In genomic region chr2:201779996-201780673, GRCh38 we compare ENCODE assay signal across 9 cellular contexts. TPM values are rescaled to one million over a fixed set of nuclear protein-coding genes. Genes with fewer than 3 reads are reported as not detected.
A peak's percentile ranks its signal among the peaks of the same experiment; 100 is the strongest.
DNase-seq lines count a peak whose midpoint lies in the region; ATAC-seq and TF ChIP-seq lines count a peak whose summit lies in the region.
"Had no signal": no experiment of that assay in that cellular context is flagged by ENCODE, and none has a peak within 500 bp of the region (broad histone marks: within the 10 kb centered on the region; RNA-seq: fewer than 3 reads in every experiment).

No MANE protein-coding gene starts in this region.

- peak overlapping the region; percentile 96 for H3K27ac Mint-ChIP-seq in GM23338

- WGBS in lung, 2 donors, result 2 to 3% methylated on average over 21 of the region's 21 CpGs
- WGBS in tibial nerve, 2 donors, result 1 to 2% methylated on average over 20 to 21 of the region's 21 CpGs

- peak overlapping the region; percentile 95 for H3K4me2 ChIP-seq in GM23338
- peak overlapping the region; percentile 95 for H3K4me2 ChIP-seq in OCI-LY1 (ENCODE audit: low read length)

- H3K27me3 ChIP-seq in GM23338 (ENCODE audit: insufficient read depth), result no peaks in the 10 kb centered on the region
- no peaks in the 10 kb centered on the region for H3K27me3 ChIP-seq in OCI-LY1 (ENCODE audit: insufficient read depth, low read length)
- H3K27me3 ChIP-seq in colonic mucosa, result no peaks in the 10 kb centered on the region
- no peaks in the 10 kb centered on the region for H3K27me3 ChIP-seq in lung (ENCODE audit: control insufficient read depth, insufficient read depth)
- no peaks in the 10 kb centered on the region for H3K27me3 ChIP-seq in tibial nerve

- H3K9me3 ChIP-seq in OCI-LY1 (ENCODE audit: low read length) (no peaks in the 10 kb centered on the region), colonic mucosa (no peaks in the 10 kb centered on the region), lung (ENCODE audit: control insufficient read depth in 2 of 2, insufficient read depth in 1 of 2, low read length in 1 of 2) (no peaks in the 10 kb centered on the region), tibial nerve (no peaks in the 10 kb centered on the region)

- H3K36me3 Mint-ChIP-seq in GM23338 (ENCODE audit: low read depth), result no peaks in the 10 kb centered on the region

- no peak for TF ChIP-seq POLR2A in tibial nerve (IDR thresholded peaks at IDR 0.05)

- peaks cover 52% of the 10 kb centered on the region for H3K79me2 ChIP-seq in GM23338 (replicated peaks; ENCODE audit: insufficient read depth)
- H3K79me2 ChIP-seq in OCI-LY1 (ENCODE audit: insufficient read depth, low read length), result no peaks in the 10 kb centered on the region

- H3K4me3 ChIP-seq in GM23338 (peak overlapping the region; percentile 94), OCI-LY1 (ENCODE audit: low read depth, low read length, poor library complexity, severe bottlenecking) (peak overlapping the region; percentile 81), colonic mucosa (peak overlapping the region; percentile 94), lung (peak overlapping the region; percentile 86), tibial nerve (peak overlapping the region; percentile 54 to 93 (median 77))

- in situ Hi-C loops in Caki2 (cut with HindIII; ENCODE audit: low pct_unique_long_range_greater_than_20kb, low sequenced_read_pairs), result no loop called here

- peaks cover 22% of the 10 kb centered on the region for H3K4me1 ChIP-seq in GM23338 (ENCODE audit: insufficient read depth)
- peaks cover 27% of the 10 kb centered on the region for H3K4me1 ChIP-seq in OCI-LY1 (ENCODE audit: insufficient read depth, low read length, severe bottlenecking)
- H3K4me1 ChIP-seq in colonic mucosa, result no peaks in the 10 kb centered on the region
- peaks cover 8% of the 10 kb centered on the region in 2 donors for H3K4me1 ChIP-seq in lung (ENCODE audit: control insufficient read depth in 2 of 2, insufficient read depth in 2 of 2, low read length in 2 of 2)
- H3K4me1 ChIP-seq in tibial nerve, result peaks cover 0 to 50% (median 10%) of the 10 kb centered on the region in 4 donors

- peaks cover 29% of the 10 kb centered on the region for H3K4me1 Mint-ChIP-seq in GM23338

- H3K9ac ChIP-seq in OCI-LY1 (ENCODE audit: low read length) (peak overlapping the region; percentile 74), colonic mucosa (ENCODE audit: low read depth in 2 of 2, low read length in 2 of 2) (peak overlapping the region; percentile 75 to 89)

- TF ChIP-seq CTCF in GM23338 (conservative IDR thresholded peaks at IDR 0.05; ENCODE audit: low read depth in 2 of 2) (no peak), OCI-LY1 (IDR thresholded peaks at IDR 0.05; ENCODE audit: low read length) (no peak), colonic mucosa (IDR thresholded peaks at IDR 0.05) (no peak), lung (IDR thresholded peaks at IDR 0.05; ENCODE audit: control extremely low read depth, extremely low read depth) (no peak), tibial nerve (IDR thresholded peaks at IDR 0.05) (no peak)

- H3F3A ChIP-seq in GM23338 (replicated peaks; ENCODE audit: low read depth), result peaks cover 5% of the 10 kb centered on the region; the same call in 1 of the 2 replicates
- H3F3A ChIP-seq in OCI-LY1 (ENCODE audit: insufficient read depth, low read length), result no peaks in the 10 kb centered on the region

- H3K36me3 ChIP-seq in GM23338 (ENCODE audit: insufficient read depth), result no peaks in the 10 kb centered on the region
- no peaks in the 10 kb centered on the region for H3K36me3 ChIP-seq in OCI-LY1 (ENCODE audit: insufficient read depth, low read length)
- H3K36me3 ChIP-seq in colonic mucosa, result no peaks in the 10 kb centered on the region
- H3K36me3 ChIP-seq in lung (ENCODE audit: control insufficient read depth in 2 of 2, insufficient read depth in 2 of 2, low read length in 2 of 2), result no peaks in the 10 kb centered on the region
- H3K36me3 ChIP-seq in tibial nerve, result no peaks in the 10 kb centered on the region

- peak overlapping the region; percentile 84 for H3K4me3 Mint-ChIP-seq in GM23338

- DNase-seq in Caki2 (ENCODE audit: low read depth) (peak; percentile 60), GM23338 (ENCODE audit: low spot score) (peak; percentile 23), colonic mucosa (peak; percentile 30), lung (ENCODE audit: low spot score) (peak; percentile 38), tibial nerve (ENCODE audit: low spot score in 2 of 2) (peak in 1 of 2 donors; percentile 25)

- ATAC-seq in GM23338, result peak; percentile 7
- no peak for ATAC-seq in lung (ENCODE audit: insufficient read depth, low FRiP score)
- ATAC-seq in GM19467 (IDR thresholded peaks at IDR 0.05; ENCODE audit: unreplicated experiment), result no peak
- ATAC-seq in HG03460 (IDR thresholded peaks at IDR 0.05; ENCODE audit: unreplicated experiment), result no peak

- peak overlapping the region; percentile 96 for H2AFZ ChIP-seq in GM23338
- 0 out of 2 replicates have a peak overlapping the region, but pooled peaks have one; percentile 29 for H2AFZ ChIP-seq in OCI-LY1 (ENCODE audit: low read length)

- intact Hi-C loops in colonic mucosa (cut with DNase I), result no loop called here

- H3K27me3 Mint-ChIP-seq in GM23338 (ENCODE audit: insufficient read depth, low read depth, poor library complexity), result no peaks in the 10 kb centered on the region

- no peaks in the 10 kb centered on the region for H3K9me3 Mint-ChIP-seq in GM23338

- H3K27ac ChIP-seq in GM23338 (ENCODE audit: low read depth) (peak overlapping the region; percentile 96), OCI-LY1 (ENCODE audit: low read depth, low read length, poor library complexity, severe bottlenecking) (no peak overlapping the region), colonic mucosa (peak overlapping the region; percentile 69), lung (ENCODE audit: low read depth in 1 of 2, low read length in 1 of 2) (peak overlapping the region; percentile 79 to 92), tibial nerve (peak overlapping the region; percentile 84 to 96 (median 90))

- H3K9me2 ChIP-seq in GM23338 (ENCODE audit: insufficient read depth), result no peaks in the 10 kb centered on the region
- no peaks in the 10 kb centered on the region for H3K9me2 ChIP-seq in OCI-LY1 (ENCODE audit: low read depth, low read length)

- 0 out of 2 replicates have a peak, but pooled peaks cover 2% of the 10 kb centered on the region for H4K20me1 ChIP-seq in GM23338 (replicated peaks; ENCODE audit: insufficient read depth)
- no peaks in the 10 kb centered on the region for H4K20me1 ChIP-seq in OCI-LY1 (ENCODE audit: insufficient read depth, low read length)

- TF ChIP-seq EP300 in tibial nerve (IDR thresholded peaks at IDR 0.05), result no peak

TF ChIP-seq in GM23338, 12 proteins besides CTCF, POLR2A, EP300 and RAD21:
- TF ChIP-seq POLR2AphosphoS5 (IDR thresholded peaks at IDR 0.05; ENCODE audit: low read depth) (no peak), REST (IDR thresholded peaks at IDR 0.05; ENCODE audit: unreplicated experiment) (no peak), ZNF114 (CRISPR knock-in tag; IDR thresholded peaks at IDR 0.05) (no peak)

RNA-seq across cellular contexts. Expression of gene ALS2, which starts 0.6 kb away (rescaled TPM):
- 18.0 and 19.0 TPM in 2 replicates for total RNA-seq in Caki2 (2014; rRNA removed; shearing (Covaris generic); ENCODE audit: low replicate concordance)
- total RNA-seq in GM23338 (2014; rRNA removed; shearing (Covaris generic)), result 35.3 and 43.3 TPM in 2 replicates
- 9.6 and 9.9 TPM in 2 replicates for polyA plus RNA-seq in GM23338 (2016; fragmentation: Nextera tagmentation; extraction: Ambion mirVana)
- total RNA-seq in colonic mucosa, result 10 to 100 TPM in 1 of 2 donors, 1 to 10 TPM in 1; 8.0 to 11.7 TPM
- total RNA-seq in lung, result 10 to 100 TPM; 21.1 to 34.6 TPM
- polyA plus RNA-seq in lung, result 1 to 10 TPM; 6.1 to 9.4 TPM
- 10 to 100 TPM; 23.5 to 35.8 (median 34.8) TPM for total RNA-seq in tibial nerve

RNA-seq across cellular contexts. Expression of gene CDK15, which starts 26.2 kb away (rescaled TPM):
- total RNA-seq in Caki2 (2014; rRNA removed; shearing (Covaris generic); ENCODE audit: low replicate concordance), result 0.12 and 0.27 TPM in 2 replicates
- not detected in 2 replicates for total RNA-seq in GM23338 (2014; rRNA removed; shearing (Covaris generic))
- polyA plus RNA-seq in GM23338 (2016; fragmentation: Nextera tagmentation; extraction: Ambion mirVana) (0.16 and 0.27 TPM in 2 replicates), lung (under 1 TPM; 0.07 to 0.12 TPM)
- total RNA-seq in colonic mucosa (under 1 TPM; 0.47 to 0.72 TPM), lung (1 to 10 TPM in 1 of 2 donors, under 1 TPM in 1; 0.11 to 2.3 TPM), tibial nerve (1 to 10 TPM in 3 of 4 donors, under 1 TPM in 1; 0.90 to 6.5 (median 1.4) TPM)
- total RNA-seq: T-helper 2 cell treated with Interferon-gamma antibody and Interleukin-4, amounts not matched to agents 100 ng/mL and 5 ng/mL, for 36 hours had no signal
